In genomic region chr2:69790601-69790959, GRCh38 we compare ENCODE assay signal across 12 cellular contexts. TPM values are rescaled to one million over a fixed set of nuclear protein-coding genes. Genes with fewer than 3 reads are reported as not detected.
A peak's percentile ranks its signal among the peaks of the same experiment; 100 is the strongest.
DNase-seq lines count a peak whose midpoint lies in the region; ATAC-seq and TF ChIP-seq lines count a peak whose summit lies in the region.
"Had no signal": no experiment of that assay in that cellular context is flagged by ENCODE, and none has a peak within 500 bp of the region (broad histone marks: within the 10 kb centered on the region; RNA-seq: fewer than 3 reads in every experiment).

No MANE protein-coding gene starts in this region.

- H3K36me3 ChIP-seq in heart right ventricle = peaks cover 0 to 36% (median 0%) of the 10 kb centered on the region in 9 donors
- peaks cover 0 to 16% (median 6%) of the 10 kb centered on the region in 4 donors for H3K36me3 ChIP-seq in esophagus muscularis mucosa
- no peaks in the 10 kb centered on the region for H3K36me3 ChIP-seq in uterus

- peaks cover 13% of the 10 kb centered on the region for H3K36me3 Mint-ChIP-seq in osteocyte (ENCODE audit: unreplicated experiment)

- H3K27me3 ChIP-seq in heart right ventricle (no peaks in the 10 kb centered on the region), esophagus muscularis mucosa (no peaks in the 10 kb centered on the region), uterus (no peaks in the 10 kb centered on the region)

- no peaks in the 10 kb centered on the region for H3K9me3 Mint-ChIP-seq in osteocyte (ENCODE audit: unreplicated experiment)
- H3K9me3 Mint-ChIP-seq: activated CD8-positive, alpha-beta T cell treated with anti-CD3 and anti-CD28 coated beads for 36 hours had no signal

- no peak for TF ChIP-seq EP300 in esophagus muscularis mucosa (IDR thresholded peaks at IDR 0.05)

- intact Hi-C loops in heart right ventricle (cut with DNase I) (no loop called here), Right ventricle myocardium superior (cut with DNase I) (no loop called here), esophagus muscularis mucosa (cut with DNase I) (no loop called here), uterus (cut with DNase I; ENCODE audit: low total_unique reads) (no loop called here)

- H3K4me1 ChIP-seq in heart right ventricle (peaks cover 0 to 25% (median 20%) of the 10 kb centered on the region in 9 donors), esophagus muscularis mucosa (peaks cover 8 to 28% (median 23%) of the 10 kb centered on the region in 4 donors), uterus (no peaks in the 10 kb centered on the region)

- H3K4me1 Mint-ChIP-seq in osteocyte (ENCODE audit: unreplicated experiment) = peaks cover 28% of the 10 kb centered on the region

- H3K4me3 ChIP-seq in heart right ventricle = peak overlapping the region in 1 of 10 donors; percentile 2
- H3K4me3 ChIP-seq in esophagus muscularis mucosa = peak overlapping the region in 3 of 4 donors; percentile 24 to 35 (median 26)
- H3K4me3 ChIP-seq in uterus = peak overlapping the region; percentile 13 to 19

- peak overlapping the region; percentile 90 for H3K27ac Mint-ChIP-seq in osteocyte (ENCODE audit: unreplicated experiment)
- H3K27ac Mint-ChIP-seq: activated naive CD8-positive, alpha-beta T cell had no signal

- TF ChIP-seq POLR2A in esophagus muscularis mucosa (IDR thresholded peaks at IDR 0.05; ENCODE audit: low read depth) = no peak
- TF ChIP-seq POLR2A in uterus (IDR thresholded peaks at IDR 0.05) = no peak

- H3K9me3 ChIP-seq in heart right ventricle (no peaks in the 10 kb centered on the region), esophagus muscularis mucosa (no peaks in the 10 kb centered on the region), uterus (no peaks in the 10 kb centered on the region)

- DNase-seq in heart right ventricle (no peak), Right ventricle myocardium superior (no peak), esophagus muscularis mucosa (ENCODE audit: extremely low spot score) (no peak), osteocyte (ENCODE audit: extremely low spot score, unreplicated experiment) (no peak), uterus (no peak), omental fat pad (ENCODE audit: low spot score) (no peak)
- DNase-seq: DMS79 treated with DMSO at 0.1 percent for 48 hours, NCI-H748 treated with DMSO at 0.1 percent for 48 hours had no signal

- 52 to 60% methylated on average over 1 of the region's 1 CpG for WGBS in heart right ventricle, 2 donors
- WGBS in esophagus muscularis mucosa = 27% methylated on average over 1 of the region's 1 CpG

- no peaks in the 10 kb centered on the region for H3K27me3 Mint-ChIP-seq in osteocyte (ENCODE audit: unreplicated experiment)
- H3K27me3 Mint-ChIP-seq: activated CD8-positive, alpha-beta T cell treated with anti-CD3 and anti-CD28 coated beads for 36 hours; activated naive CD8-positive, alpha-beta T cell had no signal

- no peak overlapping the region for H3K4me3 Mint-ChIP-seq in osteocyte (ENCODE audit: unreplicated experiment)

- H3K27ac ChIP-seq in heart right ventricle = peak overlapping the region; percentile 32 to 84 (median 74)
- peak overlapping the region; percentile 62 to 78 (median 72) for H3K27ac ChIP-seq in esophagus muscularis mucosa (replicated peaks in 1 of 4)
- peak overlapping the region; percentile 82 to 95 for H3K27ac ChIP-seq in uterus

- TF ChIP-seq CTCF in heart right ventricle (IDR thresholded peaks at IDR 0.05) (no peak), esophagus muscularis mucosa (IDR thresholded peaks at IDR 0.05) (no peak), osteocyte (IDR thresholded peaks at IDR 0.05) (no peak), uterus (IDR thresholded peaks at IDR 0.05) (no peak), omental fat pad (IDR thresholded peaks at IDR 0.05) (no peak)

- ATAC-seq in heart right ventricle = peak in 1 of 8 donors; percentile 22
- no peak for ATAC-seq in Right ventricle myocardium superior (ENCODE audit: poor library complexity)
- ATAC-seq in HG03280 (IDR thresholded peaks at IDR 0.05; ENCODE audit: unreplicated experiment) = no peak
- ATAC-seq in omental fat pad (ENCODE audit: low FRiP score) = no peak
- no peak for ATAC-seq in GM18519 (IDR thresholded peaks at IDR 0.05; ENCODE audit: low FRiP score, unreplicated experiment)

RNA-seq across cellular contexts. Expression of gene GMCL1, which starts 38.9 kb away (rescaled TPM):
- total RNA-seq in heart right ventricle (1 to 10 TPM; 4.3 to 8.0 (median 5.1) TPM), Right ventricle myocardium superior (4.1 TPM), esophagus muscularis mucosa (10 to 100 TPM in 2 of 4 donors, 1 to 10 TPM in 2; 9.5 to 13.7 (median 10.3) TPM), osteocyte (14.1 and 16.1 TPM in 2 replicates), uterus (10 to 100 TPM in 3 of 4 donors, 1 to 10 TPM in 1; 5.6 to 23.3 (median 16.1) TPM), omental fat pad (10 to 100 TPM in 3 of 4 donors, 1 to 10 TPM in 1; 9.7 to 41.7 (median 20.4) TPM)
- polyA plus RNA-seq in heart right ventricle = 1 to 10 TPM; 2.9 to 3.3 TPM

RNA-seq across cellular contexts. Expression of gene ANXA4, which starts 48.6 kb away (rescaled TPM):
- total RNA-seq in heart right ventricle (10 to 100 TPM; 17.9 to 36.7 (median 26.2) TPM), Right ventricle myocardium superior (22.5 TPM), esophagus muscularis mucosa (10 to 100 TPM; 44.9 to 94.8 (median 58.5) TPM), osteocyte (76.6 and 81.5 TPM in 2 replicates), uterus (10 to 100 TPM; 17.4 to 78.5 (median 32.4) TPM), omental fat pad (10 to 100 TPM; 36.6 to 52.3 (median 40.7) TPM)
- 10 to 100 TPM; 12.0 to 20.2 TPM for polyA plus RNA-seq in heart right ventricle
